ENCODE assay signal across 11 cellular contexts in genomic region chrX:53713987-53714579, GRCh38. TPM values are rescaled to one million over a fixed set of nuclear protein-coding genes. Genes with fewer than 3 reads are reported as not detected.
DNase-seq lines count a peak whose midpoint lies in the region; ATAC-seq and TF ChIP-seq lines count a peak whose summit lies in the region.
"Had no signal": no experiment of that assay in that cellular context is flagged by ENCODE, and none has a peak within 500 bp of the region (broad histone marks: within the 10 kb centered on the region; RNA-seq: fewer than 3 reads in every experiment).

No MANE protein-coding gene starts in this region.

- H3K9me3 Mint-ChIP-seq in Calu3 (ENCODE audit: low read depth, unreplicated experiment): no peaks in the 10 kb centered on the region
- H3K9me3 Mint-ChIP-seq in effector memory CD8-positive, alpha-beta T cell: no peaks in the 10 kb centered on the region
- H3K9me3 Mint-ChIP-seq: GM23338 had no signal

- TF ChIP-seq POLR2A in NB4 (IDR thresholded peaks at IDR 0.05; ENCODE audit: extremely low read depth, insufficient read length) (no peak), heart left ventricle (IDR thresholded peaks at IDR 0.05) (no peak)

- intact Hi-C loops in Calu3 (cut with micrococcal nuclease; ENCODE audit: unreplicated experiment) (loop anchor here (2.0 to 10.0 kb wide), 2 partner anchors 29 to 121 kb away; no protein-coding TSS in a partner anchor), heart left ventricle (cut with DNase I) (no loop called here), A673 (cut with micrococcal nuclease; ENCODE audit: unreplicated experiment) (no loop called here)

- peaks cover 11% of the 10 kb centered on the region for H3K36me3 Mint-ChIP-seq in Calu3 (ENCODE audit: insufficient read depth, unreplicated experiment)
- H3K36me3 Mint-ChIP-seq in effector memory CD8-positive, alpha-beta T cell (ENCODE audit: insufficient read depth): no peaks in the 10 kb centered on the region

- H3K27ac ChIP-seq in heart left ventricle (peak overlapping the region in 1 of 12 donors; percentile 53), A673 (ENCODE audit: low read depth, low read length, poor library complexity, severe bottlenecking) (no peak overlapping the region)

- H3K9me3 ChIP-seq in heart left ventricle (no peaks in the 10 kb centered on the region), A673 (ENCODE audit: low read depth, low read length, poor library complexity, severe bottlenecking) (no peaks in the 10 kb centered on the region)

- peak overlapping the region; percentile 64 for H3K4me3 Mint-ChIP-seq in Calu3 (ENCODE audit: low read depth, unreplicated experiment)
- H3K4me3 Mint-ChIP-seq in effector memory CD8-positive, alpha-beta T cell: peak overlapping the region; percentile 73 to 77
- H3K4me3 Mint-ChIP-seq: GM23338 had no signal

- CTCF ChIA-PET in Calu3 (lab: Charles Lee) (interaction anchor here (0.6 to 1.4 kb wide), 4 partner anchors 28 to 241 kb away, joined by 3 to 11 read pairs (median 7); partner anchors contain the start of gene HUWE1), A673 (lab: Charles Lee) (no interaction called here)

- peaks cover 48% of the 10 kb centered on the region for H3K4me1 Mint-ChIP-seq in Calu3 (ENCODE audit: low read depth, unreplicated experiment)
- H3K4me1 Mint-ChIP-seq in effector memory CD8-positive, alpha-beta T cell (ENCODE audit: low read depth in 2 of 2): peaks cover 27 to 28% of the 10 kb centered on the region in 2 donors

- H3K27ac Mint-ChIP-seq in Calu3 (ENCODE audit: unreplicated experiment): peak overlapping the region; percentile 93
- peak overlapping the region; percentile 95 to 99 for H3K27ac Mint-ChIP-seq in effector memory CD8-positive, alpha-beta T cell

- ATAC-seq in GM18907 (IDR thresholded peaks at IDR 0.05; ENCODE audit: unreplicated experiment) (peak; percentile 33), heart left ventricle (no peak), GM21529 (IDR thresholded peaks at IDR 0.05; ENCODE audit: unreplicated experiment) (no peak), GM21423 (IDR thresholded peaks at IDR 0.05; ENCODE audit: unreplicated experiment) (no peak)
- ATAC-seq in effector memory CD8-positive, alpha-beta T cell (replicated peaks): peak; percentile 56

- TF ChIP-seq CTCF in Calu3 (IDR thresholded peaks at IDR 0.05; ENCODE audit: unreplicated experiment) (no peak), NB4 (IDR thresholded peaks at IDR 0.05; ENCODE audit: low read depth, low read length) (no peak), heart left ventricle (IDR thresholded peaks at IDR 0.05) (no peak), A673 (conservative IDR thresholded peaks at IDR 0.05; ENCODE audit: low read depth, low read length) (no peak)

- H3K27me3 Mint-ChIP-seq in Calu3 (ENCODE audit: unreplicated experiment): no peaks in the 10 kb centered on the region
- no peaks in the 10 kb centered on the region for H3K27me3 Mint-ChIP-seq in effector memory CD8-positive, alpha-beta T cell

- no TSS peak for BruUV-seq in Calu3 (replicated peaks; lab: Mats Ljungman, UMichigan)
- no TSS peak for BruUV-seq in A673 (replicated peaks; lab: Mats Ljungman, UMichigan)

- POLR2A ChIA-PET in A673 (lab: Charles Lee; ENCODE audit: low non-redundant PET): interaction anchor here (0.5 kb wide), 1 partner anchor 768 kb away, joined by 10 read pairs; no protein-coding TSS in a partner anchor

- WGBS in heart left ventricle, 4 donors: 64 to 76% (median 74%) methylated on average over 6 of the region's 6 CpGs

- H3K27me3 ChIP-seq in heart left ventricle: peaks cover 0 to 3% (median 0%) of the 10 kb centered on the region in 9 donors
- H3K27me3 ChIP-seq in A673 (replicated peaks; ENCODE audit: insufficient read depth, low read depth, low read length, poor library complexity): no peaks in the 10 kb centered on the region

- DNase-seq in Calu3 (no peak), NB4 (ENCODE audit: low read depth) (peak; percentile 38), heart left ventricle (no peak), A673 (ENCODE audit: low spot score) (no peak)
- DNase-seq in effector memory CD8-positive, alpha-beta T cell: no peak
- DNase-seq: left cardiac atrium, T1000 had no signal

- peak overlapping the region; percentile 9 for H3K4me3 ChIP-seq in NB4 (ENCODE audit: low read depth, low read length)
- H3K4me3 ChIP-seq in heart left ventricle: peak overlapping the region in 1 of 12 donors; percentile 6
- H3K4me3 ChIP-seq in A673 (ENCODE audit: low read depth, low read length, poor library complexity, severe bottlenecking): no peak overlapping the region
- H3K4me3 ChIP-seq: GM23338 had no signal

- H3K4me1 ChIP-seq in heart left ventricle (peaks cover 0 to 33% (median 0%) of the 10 kb centered on the region in 12 donors), A673 (ENCODE audit: insufficient read depth, low read length, poor library complexity, severe bottlenecking) (peaks cover 6% of the 10 kb centered on the region)

- no peaks in the 10 kb centered on the region for H3K36me3 ChIP-seq in heart left ventricle
- H3K36me3 ChIP-seq in A673 (ENCODE audit: insufficient read depth, low read length, poor library complexity, severe bottlenecking): no peaks in the 10 kb centered on the region

RNA-seq across cellular contexts. Expression of gene HUWE1, which starts 27.6 kb away (rescaled TPM):
- total RNA-seq in Calu3 (2022) (347 and 376 TPM in 2 replicates), heart left ventricle (100 to 1,000 TPM; 122 to 222 (median 172) TPM), A673 (2021) (222 and 236 TPM in 2 replicates)
- 100 to 1,000 TPM in 1 of 2 donors, 10 to 100 TPM in 1; 34.7 to 104 TPM for polyA plus RNA-seq in heart left ventricle

Comparison
In these comparisons a context has a peak if more than half of its experiments do, and no peak if none do; other contexts are left out.
1. ATAC-seq: peak in GM18907 (single experiment) and effector memory CD8-positive, alpha-beta T cell (single experiment); none in heart left ventricle (0 of 4), GM21529 (single experiment) and GM21423 (single experiment).